ENCODE assay signal across 22 cellular contexts in genomic region chr9:78614892-78615291, GRCh38.
A peak's percentile ranks its signal among the peaks of the same experiment; 100 is the strongest.
DNase-seq lines count a peak whose midpoint lies in the region; TF ChIP-seq lines count a peak whose summit lies in the region.
"Had no signal": no experiment of that assay in that cellular context is flagged by ENCODE, and none has a peak within 500 bp of the region (broad histone marks: within the 10 kb centered on the region; RNA-seq: fewer than 3 reads in every experiment).

No MANE protein-coding gene starts in this region.

- TF ChIP-seq RAD21 in Ishikawa (IDR thresholded peaks at IDR 0.05; ENCODE audit: low read depth) = no peak

- peak; percentile 34 for DNase-seq in NCI-H1436 treated with DMSO at 0.1 percent for 48 hours (lab: John Stamatoyannopoulos, UW)
- no peak for DNase-seq in NCI-H1436 (lab: John Stamatoyannopoulos, UW)
- peak; percentile 36 for DNase-seq in fibroblast of gingiva (ENCODE audit: low read depth)
- DNase-seq in AG08396 (ENCODE audit: low spot score) = no peak
- DNase-seq in HFFc6 = no peak
- no peak for DNase-seq in nucleus accumbens (lab: John Stamatoyannopoulos, UW)
- DNase-seq: C1 segment of cervical spinal cord; CD4-positive, alpha-beta memory T cell; COR-L47; GDM1; KG1; MM.1S; NCI-H1048; NCI-H1417; NCI-H187 treated with DMSO at 0.1 percent for 48 hours; NCI-H446; NCI-H524 treated with DMSO at 0.1 percent for 48 hours; NCI-H82; NK-92 treated with Interleukin-12 subunit alpha and Interleukin-12 subunit beta, amount 100 ng/mL, for 24 hours; PC-3; SJCRH30 had no signal

- H3K9me3 Mint-ChIP-seq in HFFc6 = no peaks in the 10 kb centered on the region

- no peak for TF ChIP-seq EP300 in Ishikawa (IDR thresholded peaks at IDR 0.05; ENCODE audit: borderline replicate concordance)

- H3K27me3 Mint-ChIP-seq in HFFc6 (ENCODE audit: insufficient read depth) = no peaks in the 10 kb centered on the region; the same call in 1 of the 2 replicates
- H3K27me3 Mint-ChIP-seq: CD4-positive, alpha-beta memory T cell had no signal

- H3K4me1 Mint-ChIP-seq in HFFc6 (ENCODE audit: low read depth) = peaks cover 85% of the 10 kb centered on the region
- H3K4me1 Mint-ChIP-seq: CD4-positive, alpha-beta memory T cell had no signal

- H3K27ac Mint-ChIP-seq in HFFc6 = no peak overlapping the region
- H3K27ac Mint-ChIP-seq: CD4-positive, alpha-beta memory T cell had no signal

- no peak for TF ChIP-seq CTCF in HFFc6 (IDR thresholded peaks at IDR 0.05)

- H3K4me3 Mint-ChIP-seq in HFFc6 = no peak overlapping the region
- H3K4me3 Mint-ChIP-seq: CD4-positive, alpha-beta memory T cell had no signal

- H3K36me3 Mint-ChIP-seq in HFFc6 (ENCODE audit: low read depth) = peaks cover 25% of the 10 kb centered on the region
- H3K36me3 Mint-ChIP-seq: CD4-positive, alpha-beta memory T cell had no signal

TF ChIP-seq in Ishikawa, 13 proteins besides CTCF, POLR2A, EP300 and RAD21:
- TF ChIP-seq USF1 (IDR thresholded peaks at IDR 0.05) (no peak), NFIC (IDR thresholded peaks at IDR 0.05) (no peak), CEBPB (IDR thresholded peaks at IDR 0.05) (peak; percentile 21; the same call in 1 of the 2 replicates)
TF ChIP-seq in Ishikawa: peak in this region for 1.

Comparison
In these comparisons a context has a peak if more than half of its experiments do, and no peak if none do; other contexts are left out.
1. DNase-seq: peak in NCI-H1436 treated with DMSO at 0.1 percent for 48 hours (single experiment) and fibroblast of gingiva (single experiment); none in NCI-H1436 (single experiment), AG08396 (single experiment), HFFc6 (single experiment) and nucleus accumbens (0 of 56).